1 cellular context compared by ENCODE assay signal in genomic region chr16:49776085-49776501, GRCh38.
TF ChIP-seq lines count a peak whose summit lies in the region.

No MANE protein-coding gene starts in this region.

TF ChIP-seq in H1, 55 proteins besides CTCF, POLR2A, EP300 and RAD21 (continued from another document):
- TF ChIP-seq, protein P1, sequence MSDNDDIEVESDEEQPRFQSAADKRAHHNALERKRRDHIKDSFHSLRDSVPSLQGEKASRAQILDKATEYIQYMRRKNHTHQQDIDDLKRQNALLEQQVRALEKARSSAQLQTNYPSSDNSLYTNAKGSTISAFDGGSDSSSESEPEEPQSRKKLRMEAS (IDR thresholded peaks at IDR 0.05), result peak; percentile 81
- no peak for TF ChIP-seq CBX5 (IDR thresholded peaks at IDR 0.05; ENCODE audit: low read depth, low read length)
- TF ChIP-seq CTBP2 (IDR thresholded peaks at IDR 0.05; ENCODE audit: borderline replicate concordance, insufficient read depth, insufficient read length, low read length), result peak; percentile 68
- 0 out of 2 replicates have a peak, but pooled peaks have one; percentile 5 for TF ChIP-seq CREB1 (IDR thresholded peaks at IDR 0.05)
- TF ChIP-seq, protein P2, sequence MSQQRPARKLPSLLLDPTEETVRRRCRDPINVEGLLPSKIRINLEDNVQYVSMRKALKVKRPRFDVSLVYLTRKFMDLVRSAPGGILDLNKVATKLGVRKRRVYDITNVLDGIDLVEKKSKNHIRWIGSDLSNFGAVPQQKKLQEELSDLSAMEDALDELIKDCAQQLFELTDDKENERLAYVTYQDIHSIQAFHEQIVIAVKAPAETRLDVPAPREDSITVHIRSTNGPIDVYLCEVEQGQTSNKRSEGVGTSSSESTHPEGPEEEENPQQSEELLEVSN (IDR thresholded peaks at IDR 0.05), result peak; percentile 65
- 0 out of 2 replicates have a peak, but pooled peaks have one; percentile 32 for TF ChIP-seq TBP (IDR thresholded peaks at IDR 0.05; ENCODE audit: low read depth, low read length)
- no peak for TF ChIP-seq SP4 (IDR thresholded peaks at IDR 0.05; ENCODE audit: low read length)
- no peak for TF ChIP-seq CHD1 (IDR thresholded peaks at IDR 0.05; ENCODE audit: low read depth, low read length)
- peak; percentile 30 to 70; a peak in 1 of 4 replicates for TF ChIP-seq HDAC2 (IDR thresholded peaks at IDR 0.05; ENCODE audit: borderline replicate concordance in 1 of 2, low read depth in 2 of 2, low read length in 2 of 2)
